8 cellular contexts compared by ENCODE assay signal in genomic region chr2:147502895-147503294, GRCh38.
"Had no signal": no experiment of that assay in that cellular context is flagged by ENCODE, and none has a peak within 500 bp of the region (broad histone marks: within the 10 kb centered on the region; RNA-seq: fewer than 3 reads in every experiment).

No MANE protein-coding gene starts in this region.

- H3K4me3 ChIP-seq: GM23338, K562 had no signal

- FAIRE-seq: H1, H54, HTR-8/SVneo, K562 had no signal

- H3K4me3 Mint-ChIP-seq: GM23338, H9 had no signal

- DNase-seq: H9, HCEC 1CT, IMR-90 had no signal

- H3K4me1 Mint-ChIP-seq: GM23338, H9 had no signal

- ATAC-seq: GM23338, K562 had no signal

- H3K27ac Mint-ChIP-seq: GM23338, H9 had no signal
